In genomic region chr3:195100903-195101591, GRCh38 we compare ENCODE assay signal across 8 cellular contexts.
DNase-seq lines count a peak whose midpoint lies in the region; ATAC-seq and TF ChIP-seq lines count a peak whose summit lies in the region.

No MANE protein-coding gene starts in this region.

- TF ChIP-seq EP300 in transverse colon (IDR thresholded peaks at IDR 0.05; ENCODE audit: low read depth), result no peak

- TF ChIP-seq CTCF in heart left ventricle (IDR thresholded peaks at IDR 0.05) (no peak), transverse colon (IDR thresholded peaks at IDR 0.05) (no peak)

- H3K4me3 Mint-ChIP-seq in CD8-positive, alpha-beta memory T cell, result no peak overlapping the region

- POLR2A ChIA-PET in CD8-positive, alpha-beta memory T cell (lab: Charles Lee), result no interaction called here

- peaks cover 0 to 2% (median 0%) of the 10 kb centered on the region in 3 donors for H3K36me3 Mint-ChIP-seq in CD8-positive, alpha-beta memory T cell

- H3K27me3 ChIP-seq in heart left ventricle (no peaks in the 10 kb centered on the region), transverse colon (no peaks in the 10 kb centered on the region)
- no peaks in the 10 kb centered on the region for H3K27me3 ChIP-seq in CD8-positive, alpha-beta memory T cell (ENCODE audit: insufficient read depth, low read length, poor library complexity, severe bottlenecking)

- H3K4me3 ChIP-seq in heart left ventricle, result no peak overlapping the region
- no peak overlapping the region for H3K4me3 ChIP-seq in transverse colon
- H3K4me3 ChIP-seq in CD8-positive, alpha-beta memory T cell (ENCODE audit: low read length), result no peak overlapping the region

- TF ChIP-seq POLR2A in heart left ventricle (IDR thresholded peaks at IDR 0.05), result no peak
- no peak for TF ChIP-seq POLR2A in transverse colon (IDR thresholded peaks at IDR 0.05)

- intact Hi-C loops in heart left ventricle (cut with DNase I) (loop anchor here in 6 of 10 donors (2.0 to 10.0 kb wide), 6 partner anchors 99 to 416 kb away; partner anchors contain the start of gene FAM43A (in 1 of the 6)), transverse colon (cut with DNase I; ENCODE audit: low total_unique reads) (no loop called here)

- peak; percentile 60 to 79 (median 76) for ATAC-seq in heart left ventricle
- no peak for ATAC-seq in GM21619 (IDR thresholded peaks at IDR 0.05; ENCODE audit: unreplicated experiment)

- H3K27ac Mint-ChIP-seq in CD8-positive, alpha-beta memory T cell, result peak overlapping the region in 1 of 8 donors; percentile 25

- peak overlapping the region in 11 of 12 donors; percentile 2 to 79 (median 63) for H3K27ac ChIP-seq in heart left ventricle
- peak overlapping the region in 2 of 4 donors; percentile 5 to 15 for H3K27ac ChIP-seq in transverse colon
- no peak overlapping the region for H3K27ac ChIP-seq in CD8-positive, alpha-beta memory T cell (ENCODE audit: low read depth, low read length)

- no peaks in the 10 kb centered on the region for H3K36me3 ChIP-seq in heart left ventricle
- H3K36me3 ChIP-seq in transverse colon, result no peaks in the 10 kb centered on the region
- H3K36me3 ChIP-seq in CD8-positive, alpha-beta memory T cell (ENCODE audit: insufficient read depth, low read length), result no peaks in the 10 kb centered on the region

- peaks cover 2 to 53% (median 31%) of the 10 kb centered on the region in 12 donors for H3K4me1 ChIP-seq in heart left ventricle
- H3K4me1 ChIP-seq in transverse colon, result peaks cover 0 to 25% (median 5%) of the 10 kb centered on the region in 4 donors
- H3K4me1 ChIP-seq in CD8-positive, alpha-beta memory T cell (ENCODE audit: insufficient read depth, low read length), result no peaks in the 10 kb centered on the region

- in situ Hi-C loops in transverse colon (cut with MboI; ENCODE audit: low pct_ligation_motif_present in 1 of 4, low pct_unique_long_range_greater_than_20kb in 1 of 4, low sequenced_read_pairs in 3 of 4), result loop anchor here in 3 of 4 donors (10.0 kb wide), 1 partner anchor 416 kb away; the partner anchor contains the start of gene FAM43A (in 3 of the 3)

- peak; percentile 45 for DNase-seq in NK-92 treated with Interleukin-12 subunit alpha and Interleukin-12 subunit beta, amount 100 ng/mL, for 24 hours (lab: John Stamatoyannopoulos, UW)
- no peak for DNase-seq in NK-92 (lab: John Stamatoyannopoulos, UW; ENCODE audit: unreplicated experiment)
- DNase-seq in SIG-M5 (lab: John Stamatoyannopoulos, UW), result peak; percentile 82
- peak; percentile 78 to 91 (median 87) for DNase-seq in heart left ventricle
- peak; percentile 29 for DNase-seq in transverse colon
- no peak for DNase-seq in NAMALWA (ENCODE audit: low spot score)
- DNase-seq in CD8-positive, alpha-beta memory T cell, result no peak

- peaks cover under 1 to 2% (median under 1%) of the 10 kb centered on the region in 3 donors for H3K4me1 Mint-ChIP-seq in CD8-positive, alpha-beta memory T cell

- 51 to 60% (median 56%) methylated on average over 7 to 9 of the region's 9 CpGs for WGBS in heart left ventricle, 4 donors
- WGBS in transverse colon (ENCODE audit: low coverage in 1 of 2), 2 donors, result 72 to 96% methylated on average over 4 to 9 of the region's 9 CpGs

- H3K9me3 ChIP-seq in heart left ventricle, result no peaks in the 10 kb centered on the region
- no peaks in the 10 kb centered on the region for H3K9me3 ChIP-seq in transverse colon
- H3K9me3 ChIP-seq in CD8-positive, alpha-beta memory T cell (ENCODE audit: low read length), result no peaks in the 10 kb centered on the region

- CTCF ChIA-PET in CD8-positive, alpha-beta memory T cell (lab: Charles Lee), result interaction anchor here (1.3 kb wide), 1 partner anchor 419 kb away, joined by 3 read pairs; no protein-coding TSS in a partner anchor

- no peaks in the 10 kb centered on the region for H3K27me3 Mint-ChIP-seq in CD8-positive, alpha-beta memory T cell

- no peaks in the 10 kb centered on the region for H3K9me3 Mint-ChIP-seq in CD8-positive, alpha-beta memory T cell

Comparison
In these comparisons a context has a peak if more than half of its experiments do, and no peak if none do; other contexts are left out.
1. DNase-seq: peak in NK-92 treated with Interleukin-12 subunit alpha and Interleukin-12 subunit beta, amount 100 ng/mL, for 24 hours (single experiment), SIG-M5 (single experiment), heart left ventricle (5 of 5) and transverse colon (single experiment); none in NK-92 (single experiment), NAMALWA (single experiment) and CD8-positive, alpha-beta memory T cell (0 of 5).